ENCODE assay signal across 8 cellular contexts in genomic region chr3:42780892-42781700, GRCh38. TPM values are rescaled to one million over a fixed set of nuclear protein-coding genes. Genes with fewer than 3 reads are reported as not detected.
DNase-seq lines count a peak whose midpoint lies in the region; ATAC-seq, FAIRE-seq and TF ChIP-seq lines count a peak whose summit lies in the region.

No MANE protein-coding gene starts in this region.

- H3K27ac ChIP-seq in SJCRH30 = no peak overlapping the region
- H3K27ac ChIP-seq in endothelial cell of umbilical vein (ENCODE audit: insufficient read depth, low read depth, low read length) = no peak overlapping the region

- dilution Hi-C loops in endothelial cell of umbilical vein (cut with MboI; ENCODE audit: extremely low pct_ligation_motif_present, low sequenced_read_pairs) = no loop called here

- no peak for ATAC-seq in GM19328 (IDR thresholded peaks at IDR 0.05; ENCODE audit: unreplicated experiment)
- ATAC-seq in HG03025 (IDR thresholded peaks at IDR 0.05; ENCODE audit: low FRiP score, unreplicated experiment) = no peak

- H3F3A ChIP-seq in Loucy (ENCODE audit: low read depth) = no peaks in the 10 kb centered on the region

- CTCF ChIA-PET in endothelial cell of umbilical vein (lab: Charles Lee) = interaction anchor here (0.7 to 3.3 kb wide), 3 partner anchors 59 to 100 kb away, joined by 3 to 24 read pairs (median 3); no protein-coding TSS in a partner anchor

- H3K4me2 ChIP-seq in Loucy (ENCODE audit: low read depth, low read length, poor library complexity, severe bottlenecking) (no peak overlapping the region), endothelial cell of umbilical vein (ENCODE audit: insufficient read depth, low read length) (no peak overlapping the region)

- no peaks in the 10 kb centered on the region for H3K79me2 ChIP-seq in Loucy (ENCODE audit: insufficient read depth, low read length)
- H3K79me2 ChIP-seq in endothelial cell of umbilical vein (ENCODE audit: control insufficient read depth, insufficient read depth, low read length) = no peaks in the 10 kb centered on the region

- H3K4me3 ChIP-seq in Loucy (ENCODE audit: low read length, poor library complexity, severe bottlenecking) (no peak overlapping the region), SJCRH30 (no peak overlapping the region), endothelial cell of umbilical vein (replicated peaks in 1 of 3; ENCODE audit: insufficient read depth in 1 of 3, low read depth in 1 of 3, low read length in 3 of 3) (no peak overlapping the region)

- TF ChIP-seq POLR2A in endothelial cell of umbilical vein (IDR thresholded peaks at IDR 0.05; ENCODE audit: low read depth, low read length) = no peak

- intact Hi-C loops in endothelial cell of umbilical vein (cut with micrococcal nuclease) = loop anchor here (1.0 to 2.0 kb wide), 3 partner anchors 50 to 100 kb away; no protein-coding TSS in a partner anchor

- H3K9me1 ChIP-seq in endothelial cell of umbilical vein (replicated peaks; ENCODE audit: control insufficient read depth, extremely low read depth, insufficient read depth, low read length) = no peaks in the 10 kb centered on the region

- H3K9me2 ChIP-seq in Loucy (replicated peaks; ENCODE audit: low read depth, low read length) = no peaks in the 10 kb centered on the region

- H3K36me3 ChIP-seq in Loucy (ENCODE audit: insufficient read depth, low read length) (peaks cover 6% of the 10 kb centered on the region; the same call in 1 of the 2 replicates), SJCRH30 (peaks cover 5% of the 10 kb centered on the region; the same call in 1 of the 2 replicates), endothelial cell of umbilical vein (ENCODE audit: control insufficient read depth in 2 of 2, extremely low read depth in 1 of 2, insufficient read depth in 2 of 2, low read length in 2 of 2) (peaks cover 0 to 6% of the 10 kb centered on the region in 2 experiments)

- DNase-seq in DMS 273 (lab: John Stamatoyannopoulos, UW; ENCODE audit: unreplicated experiment) = peak; percentile 80
- peak; percentile 24 for DNase-seq in GM19240 (ENCODE audit: insufficient read length, low spot score)
- peak; percentile 9 to 76 for DNase-seq in SJCRH30
- DNase-seq in endothelial cell of umbilical vein (ENCODE audit: low read depth, low spot score) = peak; percentile 78
- peak; percentile 31 for DNase-seq in mucosa of gallbladder (ENCODE audit: low spot score)

- TF ChIP-seq CTCF in Loucy (conservative IDR thresholded peaks at IDR 0.05; ENCODE audit: low read length) (peak; percentile 80), endothelial cell of umbilical vein (IDR thresholded peaks at IDR 0.05; ENCODE audit: extremely low read depth in 1 of 2, insufficient read depth in 1 of 2, low read depth in 1 of 2, low read length in 2 of 2) (peak; percentile 56 to 64)

- H4K20me1 ChIP-seq in Loucy (ENCODE audit: insufficient read depth, low read length, poor library complexity, severe bottlenecking) = no peaks in the 10 kb centered on the region
- H4K20me1 ChIP-seq in endothelial cell of umbilical vein (replicated peaks; ENCODE audit: control insufficient read depth, extremely low read depth, insufficient read depth, low read length) = no peaks in the 10 kb centered on the region

- no peaks in the 10 kb centered on the region for H3K27me3 ChIP-seq in Loucy (ENCODE audit: insufficient read depth, low read length, poor library complexity, severe bottlenecking)
- no peaks in the 10 kb centered on the region for H3K27me3 ChIP-seq in SJCRH30
- no peaks in the 10 kb centered on the region for H3K27me3 ChIP-seq in endothelial cell of umbilical vein (ENCODE audit: control insufficient read depth in 2 of 2, insufficient read depth in 2 of 2, low read length in 2 of 2)

- BruUV-seq in endothelial cell of umbilical vein (replicated peaks; lab: Mats Ljungman, UMichigan) = no TSS peak

- peak; percentile 69 for FAIRE-seq in endothelial cell of umbilical vein (lab: Jason Lieb, UNC)

- H3K4me1 ChIP-seq in Loucy (ENCODE audit: insufficient read depth, low read length, poor library complexity, severe bottlenecking) (no peaks in the 10 kb centered on the region), SJCRH30 (no peaks in the 10 kb centered on the region), endothelial cell of umbilical vein (ENCODE audit: control insufficient read depth, extremely low read depth, insufficient read depth, low read length) (no peaks in the 10 kb centered on the region)

- no peaks in the 10 kb centered on the region for H3K9me3 ChIP-seq in Loucy (ENCODE audit: insufficient read depth, low read depth, low read length)
- no peaks in the 10 kb centered on the region for H3K9me3 ChIP-seq in SJCRH30 (replicated peaks)
- H3K9me3 ChIP-seq in endothelial cell of umbilical vein (replicated peaks; ENCODE audit: control insufficient read depth, insufficient read depth, low read length) = no peaks in the 10 kb centered on the region

- H3K9ac ChIP-seq in Loucy (ENCODE audit: low read depth, low read length, poor library complexity, severe bottlenecking) = no peak overlapping the region
- H3K9ac ChIP-seq in endothelial cell of umbilical vein (replicated peaks; ENCODE audit: extremely low read depth, insufficient read depth, low read length) = no peak overlapping the region

- no peak overlapping the region for H2AFZ ChIP-seq in Loucy (ENCODE audit: low read length)
- H2AFZ ChIP-seq in endothelial cell of umbilical vein (ENCODE audit: low read depth, low read length) = no peak overlapping the region

- POLR2A ChIA-PET in endothelial cell of umbilical vein (lab: Charles Lee) = no interaction called here

TF ChIP-seq in endothelial cell of umbilical vein, 7 proteins besides CTCF, POLR2A, EP300 and RAD21:
- no peak for TF ChIP-seq POLR2AphosphoS5 (IDR thresholded peaks at IDR 0.05; ENCODE audit: insufficient read depth, low read depth, low read length)
- no peak for TF ChIP-seq EZH2 (IDR thresholded peaks at IDR 0.05; ENCODE audit: borderline replicate concordance, low read depth, low read length, severe bottlenecking)
- no peak for TF ChIP-seq JUN (IDR thresholded peaks at IDR 0.05; ENCODE audit: borderline replicate concordance, insufficient read depth, insufficient read length, low read depth)
- TF ChIP-seq GATA2 (IDR thresholded peaks at IDR 0.05; ENCODE audit: insufficient read depth, insufficient read length, low read depth, low read length) = no peak
- no peak for TF ChIP-seq FOS (IDR thresholded peaks at IDR 0.05; ENCODE audit: borderline replicate concordance, insufficient read depth, low read length)
- TF ChIP-seq, protein P1, sequence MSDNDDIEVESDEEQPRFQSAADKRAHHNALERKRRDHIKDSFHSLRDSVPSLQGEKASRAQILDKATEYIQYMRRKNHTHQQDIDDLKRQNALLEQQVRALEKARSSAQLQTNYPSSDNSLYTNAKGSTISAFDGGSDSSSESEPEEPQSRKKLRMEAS (IDR thresholded peaks at IDR 0.05; ENCODE audit: insufficient read depth, insufficient read length) = no peak
- no peak for TF ChIP-seq MYC (IDR thresholded peaks at IDR 0.05; ENCODE audit: low read depth, low read length)

RNA-seq across cellular contexts. Expression of gene CCDC13, which starts 8.0 kb away (rescaled TPM):
- total RNA-seq in SJCRH30 (2014; rRNA removed; shearing (Covaris generic)) = 0.33 and 0.34 TPM in 2 replicates
- total RNA-seq in endothelial cell of umbilical vein = 0.82 and 1.2 TPM in 2 replicates
- polyA plus RNA-seq in endothelial cell of umbilical vein = 0.24 and 0.36 TPM in 2 replicates
- 0.16 and 0.23 TPM in 2 replicates for polyA plus RNA-seq in endothelial cell of umbilical vein (2011; cell fraction: cytosol; rRNA removed)
- 0.29 and 1.1 TPM in 2 replicates for polyA plus RNA-seq in endothelial cell of umbilical vein (2011; cell fraction: nucleus; rRNA removed)
- polyA plus RNA-seq in endothelial cell of umbilical vein (2012) = 0.55 and 0.59 TPM in 2 replicates
- 0.45 TPM in 1 of 2 replicates, not detected in the other for polyA minus RNA-seq in endothelial cell of umbilical vein
- not detected for polyA minus RNA-seq in endothelial cell of umbilical vein (2011; cell fraction: cytosol; rRNA and poly(A)+ RNA removed)
- 0.48 TPM in 1 of 2 replicates, not detected in the other for polyA minus RNA-seq in endothelial cell of umbilical vein (2011; cell fraction: nucleus; rRNA and poly(A)+ RNA removed)
- 1.4 TPM for total RNA-seq in mucosa of gallbladder

RNA-seq across cellular contexts. Expression of gene HIGD1A, which starts 23.2 kb away (rescaled TPM):
- total RNA-seq in SJCRH30 (2014; rRNA removed; shearing (Covaris generic)) = 155 and 171 TPM in 2 replicates
- 68.9 and 71.8 TPM in 2 replicates for total RNA-seq in endothelial cell of umbilical vein
- polyA plus RNA-seq in endothelial cell of umbilical vein = 39.3 and 59.5 TPM in 2 replicates
- 81.2 and 85.3 TPM in 2 replicates for polyA plus RNA-seq in endothelial cell of umbilical vein (2011; cell fraction: cytosol; rRNA removed)
- polyA plus RNA-seq in endothelial cell of umbilical vein (2011; cell fraction: nucleus; rRNA removed) = 23.7 and 38.6 TPM in 2 replicates
- 91.1 and 143 TPM in 2 replicates for polyA plus RNA-seq in endothelial cell of umbilical vein (2012)
- polyA minus RNA-seq in endothelial cell of umbilical vein = 41.9 and 44.5 TPM in 2 replicates
- 29.2 TPM for polyA minus RNA-seq in endothelial cell of umbilical vein (2011; cell fraction: cytosol; rRNA and poly(A)+ RNA removed)
- polyA minus RNA-seq in endothelial cell of umbilical vein (2011; cell fraction: nucleus; rRNA and poly(A)+ RNA removed) = 11.0 and 17.7 TPM in 2 replicates
- total RNA-seq in mucosa of gallbladder = 96.7 TPM

RNA-seq across cellular contexts. Expression of gene ACKR2, which starts 28.1 kb away (rescaled TPM):
- not detected in 2 replicates for total RNA-seq in SJCRH30 (2014; rRNA removed; shearing (Covaris generic))
- total RNA-seq in endothelial cell of umbilical vein (not detected in 2 replicates), mucosa of gallbladder (5.0 TPM)
- 0.01 TPM in 1 of 2 replicates, not detected in the other for polyA plus RNA-seq in endothelial cell of umbilical vein
- not detected in 2 replicates for polyA plus RNA-seq in endothelial cell of umbilical vein (2011; cell fraction: cytosol; rRNA removed)
- not detected in 2 replicates for polyA plus RNA-seq in endothelial cell of umbilical vein (2011; cell fraction: nucleus; rRNA removed)
- not detected in 2 replicates for polyA plus RNA-seq in endothelial cell of umbilical vein (2012)
- not detected in 2 replicates for polyA minus RNA-seq in endothelial cell of umbilical vein
- not detected for polyA minus RNA-seq in endothelial cell of umbilical vein (2011; cell fraction: cytosol; rRNA and poly(A)+ RNA removed)
- polyA minus RNA-seq in endothelial cell of umbilical vein (2011; cell fraction: nucleus; rRNA and poly(A)+ RNA removed) = not detected in 2 replicates

Comparison
In these comparisons a context has a peak if more than half of its experiments do, and no peak if none do; other contexts are left out.
1. DNase-seq: peak in every context shown above with its lines; median percentile 80 in DMS 273; 78 in endothelial cell of umbilical vein; 42 in SJCRH30; 31 in mucosa of gallbladder; 24 in GM19240.